Comparison of ENCODE assay signal across 8 cellular contexts in genomic region chr2:42132966-42133641, GRCh38.
DNase-seq lines count a peak whose midpoint lies in the region; ATAC-seq lines count a peak whose summit lies in the region.

No MANE protein-coding gene starts in this region.

- DNase-seq in NCI-H748 (lab: John Stamatoyannopoulos, UW; ENCODE audit: unreplicated experiment) = peak; percentile 50
- no peak for DNase-seq in NCI-H748 treated with DMSO at 0.1 percent for 48 hours (lab: John Stamatoyannopoulos, UW)
- DNase-seq in NCI-H2171 (lab: John Stamatoyannopoulos, UW) = peak; percentile 76
- peak; percentile 76 for DNase-seq in activated CD4-positive, CD25-positive, alpha-beta regulatory T cell treated with anti-CD3 and anti-CD28 coated beads, Interleukin-2, amount 50 U/mL, for 16 hours (ENCODE audit: low read depth, low spot score)
- peak; percentile 97 for DNase-seq in central memory CD4-positive, alpha-beta T cell
- DNase-seq in stimulated activated CD4-positive, alpha-beta T cell treated with anti-CD3 and anti-CD28 coated beads, Interleukin-1b, Interleukin-23, amount 100 ng/mL, for 24 hours (ENCODE audit: low read depth in 4 of 4, low spot score in 1 of 4) = peak; percentile 39 to 80 (median 56)

- no peaks in the 10 kb centered on the region for H3K27me3 ChIP-seq in layer of hippocampus (ENCODE audit: control insufficient read depth, insufficient read depth, low read length)

- peak; percentile 60 for ATAC-seq in HG03025 (IDR thresholded peaks at IDR 0.05; ENCODE audit: low FRiP score, unreplicated experiment)

- H3K27ac ChIP-seq in layer of hippocampus (ENCODE audit: low read depth, low read length) = peak overlapping the region; percentile 21
